ENCODE assay signal across 8 cellular contexts in the genomic region with DNA sequence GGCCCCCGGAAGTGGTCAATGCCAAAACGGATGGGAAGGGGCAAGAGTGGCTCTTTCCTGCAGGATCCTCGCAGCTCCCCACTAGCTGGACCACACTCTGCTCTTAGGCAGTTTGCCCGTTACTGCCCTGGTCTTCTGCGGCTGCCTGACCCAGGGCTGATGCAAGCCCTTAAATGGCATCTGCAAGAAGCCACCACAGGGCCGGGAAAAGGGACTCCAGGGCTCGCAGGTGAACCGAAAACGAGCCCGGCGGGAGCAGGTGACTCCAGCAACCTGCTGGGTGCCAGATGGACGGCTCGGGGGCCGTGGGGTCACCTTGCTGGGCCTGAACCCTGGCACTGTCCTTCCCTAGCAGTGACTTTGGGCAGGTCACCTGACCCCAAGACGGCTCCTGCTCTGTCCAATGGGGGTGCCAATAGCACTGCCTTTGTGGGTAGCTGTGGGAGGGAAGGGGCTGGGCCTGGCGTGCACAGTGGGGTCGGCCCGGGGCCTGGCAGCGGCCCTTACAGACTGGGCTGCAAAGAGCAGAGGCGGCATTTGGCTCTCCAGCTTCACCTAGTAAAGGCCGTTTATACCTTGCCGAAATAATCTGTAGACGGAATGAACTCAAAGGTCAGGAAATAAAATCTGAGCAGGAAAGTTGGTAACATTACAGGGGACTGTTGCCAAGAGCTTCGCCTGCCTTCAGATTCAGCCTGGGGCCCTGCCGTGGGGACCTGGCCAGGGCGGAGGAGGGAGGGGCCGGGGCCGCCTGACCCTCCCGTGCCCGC. TPM values are rescaled to one million over a fixed set of nuclear protein-coding genes. Genes with fewer than 3 reads are reported as not detected.
A peak's percentile ranks its signal among the peaks of the same experiment; 100 is the strongest.
DNase-seq lines count a peak whose midpoint lies in the region; ATAC-seq and TF ChIP-seq lines count a peak whose summit lies in the region.

No MANE protein-coding gene starts in this region.

- H3K4me3 Mint-ChIP-seq in chondrocyte (ENCODE audit: unreplicated experiment) (peak overlapping the region; percentile 67), mesothelial cell of epicardium (peak overlapping the region; percentile 68)

- TF ChIP-seq CTCF in chondrocyte (IDR thresholded peaks at IDR 0.05): no peak
- TF ChIP-seq CTCF in mesothelial cell of epicardium (IDR thresholded peaks at IDR 0.05; ENCODE audit: unreplicated experiment): no peak

- peaks cover 4% of the 10 kb centered on the region for H3K36me3 Mint-ChIP-seq in chondrocyte (ENCODE audit: low read depth)
- peaks cover 1% of the 10 kb centered on the region for H3K36me3 Mint-ChIP-seq in mesothelial cell of epicardium

- ATAC-seq in GM21723 (IDR thresholded peaks at IDR 0.05; ENCODE audit: unreplicated experiment) (peak; percentile 20), HG03139 (IDR thresholded peaks at IDR 0.05; ENCODE audit: unreplicated experiment) (no peak)

- H3K27ac Mint-ChIP-seq in chondrocyte (ENCODE audit: unreplicated experiment) (peak overlapping the region; percentile 57), mesothelial cell of epicardium (peak overlapping the region; percentile 81)

- H3K4me1 Mint-ChIP-seq in chondrocyte (ENCODE audit: low read depth) (peaks cover 3% of the 10 kb centered on the region), mesothelial cell of epicardium (no peaks in the 10 kb centered on the region)

- H3K27me3 Mint-ChIP-seq in chondrocyte (ENCODE audit: low read depth) (no peaks in the 10 kb centered on the region), mesothelial cell of epicardium (ENCODE audit: low read depth) (no peaks in the 10 kb centered on the region)

- DNase-seq in DMS79 (lab: John Stamatoyannopoulos, UW) (peak; percentile 13), NOMO-1 treated with DMSO at 0.1 percent for 48 hours (lab: John Stamatoyannopoulos, UW; ENCODE audit: unreplicated experiment) (peak; percentile 45), chondrocyte (ENCODE audit: low spot score) (no peak), mesothelial cell of epicardium (ENCODE audit: low spot score in 2 of 2, unreplicated experiment in 2 of 2) (no peak), NCI-H1092 (lab: John Stamatoyannopoulos, UW) (no peak), NCI-H1048 (lab: John Stamatoyannopoulos, UW) (no peak)

- H3K9me3 Mint-ChIP-seq in chondrocyte (ENCODE audit: low read depth): no peaks in the 10 kb centered on the region
- no peaks in the 10 kb centered on the region for H3K9me3 Mint-ChIP-seq in mesothelial cell of epicardium

RNA-seq across cellular contexts. Expression of a gene that starts 1.2 kb away (rescaled TPM):
- total RNA-seq in chondrocyte: 31.9 to 37.3 TPM (median 35.9 TPM) in 3 replicates
- total RNA-seq in mesothelial cell of epicardium: 34.2 to 35.3 TPM (median 34.5 TPM) in 3 replicates

RNA-seq across cellular contexts. Expression of a gene that starts 22.4 kb away (rescaled TPM):
- total RNA-seq in chondrocyte (42.6 to 52.4 TPM (median 51.0 TPM) in 3 replicates), mesothelial cell of epicardium (18.4 to 20.0 TPM (median 19.1 TPM) in 3 replicates)

Comparison
In these comparisons a context has a peak if more than half of its experiments do, and no peak if none do; other contexts are left out.
1. DNase-seq: peak in DMS79 (single experiment) and NOMO-1 treated with DMSO at 0.1 percent for 48 hours (single experiment); none in chondrocyte (single experiment), mesothelial cell of epicardium (0 of 2), NCI-H1092 (single experiment) and NCI-H1048 (single experiment).